1 cellular context compared by ENCODE assay signal in genomic region chr19:12828494-12828893, GRCh38.
TF ChIP-seq lines count a peak whose summit lies in the region.

No MANE protein-coding gene starts in this region.

TF ChIP-seq in SK-N-SH, 30 proteins besides CTCF, POLR2A, EP300 and RAD21 (continued from another document):
- TF ChIP-seq, protein P1, sequence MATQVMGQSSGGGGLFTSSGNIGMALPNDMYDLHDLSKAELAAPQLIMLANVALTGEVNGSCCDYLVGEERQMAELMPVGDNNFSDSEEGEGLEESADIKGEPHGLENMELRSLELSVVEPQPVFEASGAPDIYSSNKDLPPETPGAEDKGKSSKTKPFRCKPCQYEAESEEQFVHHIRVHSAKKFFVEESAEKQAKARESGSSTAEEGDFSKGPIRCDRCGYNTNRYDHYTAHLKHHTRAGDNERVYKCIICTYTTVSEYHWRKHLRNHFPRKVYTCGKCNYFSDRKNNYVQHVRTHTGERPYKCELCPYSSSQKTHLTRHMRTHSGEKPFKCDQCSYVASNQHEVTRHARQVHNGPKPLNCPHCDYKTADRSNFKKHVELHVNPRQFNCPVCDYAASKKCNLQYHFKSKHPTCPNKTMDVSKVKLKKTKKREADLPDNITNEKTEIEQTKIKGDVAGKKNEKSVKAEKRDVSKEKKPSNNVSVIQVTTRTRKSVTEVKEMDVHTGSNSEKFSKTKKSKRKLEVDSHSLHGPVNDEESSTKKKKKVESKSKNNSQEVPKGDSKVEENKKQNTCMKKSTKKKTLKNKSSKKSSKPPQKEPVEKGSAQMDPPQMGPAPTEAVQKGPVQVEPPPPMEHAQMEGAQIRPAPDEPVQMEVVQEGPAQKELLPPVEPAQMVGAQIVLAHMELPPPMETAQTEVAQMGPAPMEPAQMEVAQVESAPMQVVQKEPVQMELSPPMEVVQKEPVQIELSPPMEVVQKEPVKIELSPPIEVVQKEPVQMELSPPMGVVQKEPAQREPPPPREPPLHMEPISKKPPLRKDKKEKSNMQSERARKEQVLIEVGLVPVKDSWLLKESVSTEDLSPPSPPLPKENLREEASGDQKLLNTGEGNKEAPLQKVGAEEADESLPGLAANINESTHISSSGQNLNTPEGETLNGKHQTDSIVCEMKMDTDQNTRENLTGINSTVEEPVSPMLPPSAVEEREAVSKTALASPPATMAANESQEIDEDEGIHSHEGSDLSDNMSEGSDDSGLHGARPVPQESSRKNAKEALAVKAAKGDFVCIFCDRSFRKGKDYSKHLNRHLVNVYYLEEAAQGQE (IDR thresholded peaks at IDR 0.05; ENCODE audit: low read depth, low read length) = no peak
- no peak for TF ChIP-seq EZH2phosphoT487 (IDR thresholded peaks at IDR 0.05; ENCODE audit: borderline replicate concordance, low read depth)
- TF ChIP-seq RFX5 (IDR thresholded peaks at IDR 0.05; ENCODE audit: low read length) = no peak
- no peak for TF ChIP-seq POLR2AphosphoS5 (IDR thresholded peaks at IDR 0.05; ENCODE audit: low read depth, low read length)
- TF ChIP-seq MXI1 (IDR thresholded peaks at IDR 0.05; ENCODE audit: low read depth, low read length) = peak; percentile 74; the same call in 1 of the 2 replicates
- peak; percentile 70; the same call in 1 of the 2 replicates for TF ChIP-seq FOXJ3 (CRISPR knock-in tag; IDR thresholded peaks at IDR 0.05)
- TF ChIP-seq NFIC (IDR thresholded peaks at IDR 0.05; ENCODE audit: borderline replicate concordance) = 0 out of 2 replicates have a peak, but pooled peaks have one; percentile 11
- no peak for TF ChIP-seq GABPA (IDR thresholded peaks at IDR 0.05; ENCODE audit: low read depth)
- no peak for TF ChIP-seq USF2 (IDR thresholded peaks at IDR 0.05; ENCODE audit: borderline replicate concordance, low read depth, low read length)
- TF ChIP-seq ELF1 (IDR thresholded peaks at IDR 0.05) = no peak
- no peak for TF ChIP-seq MEF2A (IDR thresholded peaks at IDR 0.05; ENCODE audit: borderline replicate concordance, low read depth)
- no peak for TF ChIP-seq TAF1 (IDR thresholded peaks at IDR 0.05; ENCODE audit: borderline replicate concordance, low read depth, low read length)
- TF ChIP-seq RCOR1 (IDR thresholded peaks at IDR 0.05; ENCODE audit: low read length) = peak; percentile 90
- no peak for TF ChIP-seq YY1 (IDR thresholded peaks at IDR 0.05; ENCODE audit: low read depth)
- no peak for TF ChIP-seq NRF1 (IDR thresholded peaks at IDR 0.05; ENCODE audit: low read depth, low read length)
- TF ChIP-seq FOXM1 (IDR thresholded peaks at IDR 0.05; ENCODE audit: low read depth) = no peak
- TF ChIP-seq TCF12 (IDR thresholded peaks at IDR 0.05) = no peak
- no peak for TF ChIP-seq MAX (IDR thresholded peaks at IDR 0.05; ENCODE audit: low read depth)
- TF ChIP-seq TEAD4 (IDR thresholded peaks at IDR 0.05; ENCODE audit: borderline replicate concordance, insufficient read depth) = no peak
- TF ChIP-seq, protein P2, sequence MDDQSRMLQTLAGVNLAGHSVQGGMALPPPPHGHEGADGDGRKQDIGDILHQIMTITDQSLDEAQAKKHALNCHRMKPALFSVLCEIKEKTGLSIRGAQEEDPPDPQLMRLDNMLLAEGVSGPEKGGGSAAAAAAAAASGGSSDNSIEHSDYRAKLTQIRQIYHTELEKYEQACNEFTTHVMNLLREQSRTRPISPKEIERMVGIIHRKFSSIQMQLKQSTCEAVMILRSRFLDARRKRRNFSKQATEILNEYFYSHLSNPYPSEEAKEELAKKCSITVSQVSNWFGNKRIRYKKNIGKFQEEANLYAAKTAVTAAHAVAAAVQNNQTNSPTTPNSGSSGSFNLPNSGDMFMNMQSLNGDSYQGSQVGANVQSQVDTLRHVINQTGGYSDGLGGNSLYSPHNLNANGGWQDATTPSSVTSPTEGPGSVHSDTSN (IDR thresholded peaks at IDR 0.05) = no peak
- peak; percentile 87 for TF ChIP-seq GATA2 (CRISPR knock-in tag; IDR thresholded peaks at IDR 0.05)
- no peak for TF ChIP-seq SMC3 (IDR thresholded peaks at IDR 0.05; ENCODE audit: low read depth, low read length)
TF ChIP-seq in SK-N-SH: peak in this region for 6.
